In genomic region chr17:40124279-40125141, GRCh38 we compare ENCODE assay signal across 8 cellular contexts. TPM values are rescaled to one million over a fixed set of nuclear protein-coding genes. Genes with fewer than 3 reads are reported as not detected.
DNase-seq lines count a peak whose midpoint lies in the region; ATAC-seq and TF ChIP-seq lines count a peak whose summit lies in the region.

No MANE protein-coding gene starts in this region.

- TF ChIP-seq CTCF in left ventricle myocardium inferior (IDR thresholded peaks at IDR 0.05; ENCODE audit: borderline replicate concordance) = no peak

- H3K4me3 ChIP-seq in HUES48 (ENCODE audit: low read depth, low read length) (peak overlapping the region; percentile 70), left ventricle myocardium inferior (peak overlapping the region; percentile 98)

- peak overlapping the region; percentile 84 for H3K4me3 Mint-ChIP-seq in activated CD8-positive, alpha-beta T cell treated with anti-CD3 and anti-CD28 coated beads, Interleukin-2, amount 10 ng/mL, durations not matched to agents 7 days and 5 days

- H3K9me3 ChIP-seq in HUES48 (ENCODE audit: control insufficient read depth, insufficient read depth, low read length) (no peaks in the 10 kb centered on the region), left ventricle myocardium inferior (replicated peaks) (no peaks in the 10 kb centered on the region)

- H3K36me3 ChIP-seq in HUES48 (ENCODE audit: control insufficient read depth, insufficient read depth, low read length) = peaks cover 42% of the 10 kb centered on the region
- peaks cover 35% of the 10 kb centered on the region for H3K36me3 ChIP-seq in left ventricle myocardium inferior

- DNase-seq in AML-193 (lab: John Stamatoyannopoulos, UW) (peak; percentile 40 to 46), left ventricle myocardium inferior (no peak), sciatic nerve (ENCODE audit: low spot score) (no peak), NCI-H2196 treated with DMSO at 0.1 percent for 48 hours (lab: John Stamatoyannopoulos, UW; ENCODE audit: unreplicated experiment) (no peak), middle frontal gyrus (ENCODE audit: extremely low spot score, low spot score) (no peak), NK-92 (lab: John Stamatoyannopoulos, UW; ENCODE audit: unreplicated experiment) (no peak)
- no peak for DNase-seq in activated CD8-positive, alpha-beta T cell treated with anti-CD3 and anti-CD28 coated beads, Interleukin-2, amount 10 ng/mL, durations not matched to agents 7 days and 5 days

- 0 out of 2 replicates have a peak, but pooled peaks cover 6% of the 10 kb centered on the region for H3K4me1 ChIP-seq in HUES48 (ENCODE audit: control insufficient read depth, insufficient read depth, low read length)
- peaks cover 59% of the 10 kb centered on the region for H3K4me1 ChIP-seq in left ventricle myocardium inferior

- POLR2A ChIA-PET in activated CD8-positive, alpha-beta T cell treated with anti-CD3 and anti-CD28 coated beads, Interleukin-2, amount 10 ng/mL, durations not matched to agents 7 days and 5 days (lab: Charles Lee) = interaction anchor here (0.8 to 5.5 kb wide), 7 partner anchors 8 to 70 kb away, joined by 3 to 63 read pairs (median 4); partner anchors contain the start of genes CASC3 and MED24

- no peaks in the 10 kb centered on the region for H3K27me3 Mint-ChIP-seq in activated CD8-positive, alpha-beta T cell treated with anti-CD3 and anti-CD28 coated beads, Interleukin-2, amount 10 ng/mL, durations not matched to agents 7 days and 5 days (ENCODE audit: low read depth)

- no peaks in the 10 kb centered on the region for H3K9me3 Mint-ChIP-seq in activated CD8-positive, alpha-beta T cell treated with anti-CD3 and anti-CD28 coated beads, Interleukin-2, amount 10 ng/mL, durations not matched to agents 7 days and 5 days (ENCODE audit: insufficient read depth)

- no peak overlapping the region for H3K27ac ChIP-seq in HUES48 (ENCODE audit: low read depth, low read length)
- peak overlapping the region; percentile 94 for H3K27ac ChIP-seq in left ventricle myocardium inferior (replicated peaks)

- H3K27me3 ChIP-seq in HUES48 (ENCODE audit: control insufficient read depth, insufficient read depth, low read length) (no peaks in the 10 kb centered on the region), left ventricle myocardium inferior (ENCODE audit: low read depth) (no peaks in the 10 kb centered on the region)

- peaks cover 29% of the 10 kb centered on the region for H3K4me1 Mint-ChIP-seq in activated CD8-positive, alpha-beta T cell treated with anti-CD3 and anti-CD28 coated beads, Interleukin-2, amount 10 ng/mL, durations not matched to agents 7 days and 5 days (ENCODE audit: low read depth)

- H3K27ac Mint-ChIP-seq in activated CD8-positive, alpha-beta T cell treated with anti-CD3 and anti-CD28 coated beads, Interleukin-2, amount 10 ng/mL, durations not matched to agents 7 days and 5 days = peak overlapping the region; percentile 23

- CTCF ChIA-PET in activated CD8-positive, alpha-beta T cell treated with anti-CD3 and anti-CD28 coated beads, Interleukin-2, amount 10 ng/mL, durations not matched to agents 7 days and 5 days (lab: Charles Lee) = interaction anchor here (0.7 to 7.9 kb wide), 14 partner anchors 8 to 179 kb away, joined by 3 to 124 read pairs (median 4); partner anchors contain the start of gene PSMD3

- intact Hi-C loops in left ventricle myocardium inferior (cut with micrococcal nuclease) = no loop called here
- intact Hi-C loops in sciatic nerve (cut with DNase I) = no loop called here

- no peak overlapping the region for H3K9ac ChIP-seq in HUES48 (ENCODE audit: low read depth, low read length)

- ATAC-seq in activated CD8-positive, alpha-beta T cell treated with anti-CD3 and anti-CD28 coated beads, Interleukin-2, amount 10 ng/mL, durations not matched to agents 7 days and 5 days = no peak
- ATAC-seq in sciatic nerve = peak; percentile 29

- peaks cover 40% of the 10 kb centered on the region for H3K36me3 Mint-ChIP-seq in activated CD8-positive, alpha-beta T cell treated with anti-CD3 and anti-CD28 coated beads, Interleukin-2, amount 10 ng/mL, durations not matched to agents 7 days and 5 days (ENCODE audit: low read depth)

RNA-seq across cellular contexts. Expression of gene MSL1, which starts 2.7 kb away (rescaled TPM):
- total RNA-seq in activated CD8-positive, alpha-beta T cell treated with anti-CD3 and anti-CD28 coated beads, Interleukin-2, amount 10 ng/mL, durations not matched to agents 7 days and 5 days = 10 to 100 TPM; 80.5 to 83.2 TPM
- total RNA-seq in left ventricle myocardium inferior (39.8 TPM), sciatic nerve (108 TPM)

RNA-seq across cellular contexts. Expression of gene CASC3, which starts 15.8 kb away (rescaled TPM):
- total RNA-seq in activated CD8-positive, alpha-beta T cell treated with anti-CD3 and anti-CD28 coated beads, Interleukin-2, amount 10 ng/mL, durations not matched to agents 7 days and 5 days = 10 to 100 TPM; 66.2 to 67.7 TPM
- total RNA-seq in left ventricle myocardium inferior (44.0 TPM), sciatic nerve (135 TPM)

RNA-seq across cellular contexts. Expression of gene NR1D1, which starts 24.1 kb away (rescaled TPM):
- total RNA-seq in activated CD8-positive, alpha-beta T cell treated with anti-CD3 and anti-CD28 coated beads, Interleukin-2, amount 10 ng/mL, durations not matched to agents 7 days and 5 days = 1 to 10 TPM; 4.1 to 4.9 TPM
- total RNA-seq in left ventricle myocardium inferior (19.1 TPM), sciatic nerve (69.8 TPM)

RNA-seq across cellular contexts. Expression of gene RAPGEFL1, which starts 52.8 kb away (rescaled TPM):
- total RNA-seq in activated CD8-positive, alpha-beta T cell treated with anti-CD3 and anti-CD28 coated beads, Interleukin-2, amount 10 ng/mL, durations not matched to agents 7 days and 5 days = 1 to 10 TPM; 4.8 to 5.3 TPM
- 3.7 TPM for total RNA-seq in left ventricle myocardium inferior
- total RNA-seq in sciatic nerve = 21.2 TPM

Comparison
In these comparisons a context has a peak if more than half of its experiments do, and no peak if none do; other contexts are left out.
1. DNase-seq: peak in AML-193 (2 of 2); none in activated CD8-positive, alpha-beta T cell treated with anti-CD3 and anti-CD28 coated beads, Interleukin-2, amount 10 ng/mL, durations not matched to agents 7 days and 5 days (single experiment), left ventricle myocardium inferior (single experiment), sciatic nerve (single experiment), NCI-H2196 treated with DMSO at 0.1 percent for 48 hours (single experiment), middle frontal gyrus (single experiment) and NK-92 (single experiment).